11 cellular contexts compared by ENCODE assay signal in the genomic region with DNA sequence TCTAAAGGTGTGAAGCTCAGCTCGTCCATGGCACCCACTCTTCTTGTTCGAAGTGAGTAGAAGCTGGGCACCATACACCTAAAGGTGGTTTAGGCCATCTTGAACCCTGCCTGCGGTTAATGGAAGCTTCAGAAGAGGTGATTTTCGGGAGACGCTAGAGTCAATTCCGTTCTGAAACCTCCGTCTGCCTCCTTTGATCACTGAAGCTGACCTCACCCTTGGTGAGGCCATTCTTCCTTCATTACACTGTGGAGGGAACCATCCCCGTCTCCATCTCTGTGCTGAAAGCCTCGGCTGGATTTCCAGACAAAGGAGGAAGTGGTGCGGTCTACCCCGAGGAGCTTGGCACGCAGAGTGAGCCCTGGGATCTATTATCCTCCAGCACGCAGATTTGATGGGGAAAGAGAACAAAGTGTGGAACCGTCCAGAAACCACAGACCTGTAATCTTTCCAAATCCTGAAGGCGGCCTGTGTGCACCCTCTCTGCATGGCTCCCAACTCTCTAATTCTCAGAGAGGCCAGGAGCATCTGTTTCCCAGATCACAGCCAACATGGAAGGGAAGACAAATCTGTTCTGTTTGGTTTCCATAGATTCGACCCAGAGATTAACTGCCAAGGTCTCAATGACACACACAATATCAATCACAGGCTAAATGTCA. TPM values are rescaled to one million over a fixed set of nuclear protein-coding genes. Genes with fewer than 3 reads are reported as not detected.
A peak's percentile ranks its signal among the peaks of the same experiment; 100 is the strongest.
DNase-seq lines count a peak whose midpoint lies in the region; ATAC-seq and TF ChIP-seq lines count a peak whose summit lies in the region.
"Had no signal": no experiment of that assay in that cellular context is flagged by ENCODE, and none has a peak within 500 bp of the region (broad histone marks: within the 10 kb centered on the region; RNA-seq: fewer than 3 reads in every experiment).

No MANE protein-coding gene starts in this region.

- peaks cover 4% of the 10 kb centered on the region; the same call in 1 of the 2 replicates for H3F3A ChIP-seq in Loucy (ENCODE audit: low read depth)

- no peak overlapping the region for H3K4me2 ChIP-seq in Loucy (ENCODE audit: low read depth, low read length, poor library complexity, severe bottlenecking)

- H3K36me3 ChIP-seq in Loucy (ENCODE audit: insufficient read depth, low read length) (no peaks in the 10 kb centered on the region), mucosa of descending colon (ENCODE audit: low read depth) (no peaks in the 10 kb centered on the region)
- H3K36me3 ChIP-seq: adrenal gland, lower lobe of right lung had no signal

- no peaks in the 10 kb centered on the region for H3K79me2 ChIP-seq in Loucy (ENCODE audit: insufficient read depth, low read length)

- intact Hi-C loops in mucosa of descending colon (cut with DNase I, micrococcal nuclease) = no loop called here

- no peak overlapping the region for H3K9ac ChIP-seq in Loucy (ENCODE audit: low read depth, low read length, poor library complexity, severe bottlenecking)

- TF ChIP-seq CTCF in Loucy (conservative IDR thresholded peaks at IDR 0.05; ENCODE audit: low read length) = no peak
- no peak for TF ChIP-seq CTCF in astrocyte of the spinal cord (IDR thresholded peaks at IDR 0.05; ENCODE audit: low read depth, low read length)
- TF ChIP-seq CTCF in mucosa of descending colon (IDR thresholded peaks at IDR 0.05) = no peak

- H3K9me2 ChIP-seq in Loucy (replicated peaks; ENCODE audit: low read depth, low read length) = no peaks in the 10 kb centered on the region

- ATAC-seq in mucosa of descending colon (peak; percentile 16), GM18511 (IDR thresholded peaks at IDR 0.05; ENCODE audit: unreplicated experiment) (no peak)

- H3K27me3 ChIP-seq in Loucy (ENCODE audit: insufficient read depth, low read length, poor library complexity, severe bottlenecking) = no peaks in the 10 kb centered on the region
- H3K27me3 ChIP-seq: adrenal gland had no signal

- H3K9me3 ChIP-seq in Loucy (ENCODE audit: insufficient read depth, low read depth, low read length) (no peaks in the 10 kb centered on the region), mucosa of descending colon (no peaks in the 10 kb centered on the region)
- H3K9me3 ChIP-seq: adrenal gland, lower lobe of right lung had no signal

- DNase-seq in AG20443 (ENCODE audit: low spot score) (peak; percentile 89), astrocyte of the spinal cord (ENCODE audit: low read depth, low spot score) (peak; percentile 83), mucosa of descending colon (no peak), NCI-H748 (lab: John Stamatoyannopoulos, UW; ENCODE audit: unreplicated experiment) (no peak), SW480 (ENCODE audit: low spot score) (no peak)
- DNase-seq in activated naive CD4-positive, alpha-beta T cell treated with Interleukin-2 at 50 U/mL for 16 hours = no peak
- DNase-seq: lower lobe of right lung, SW 1271 had no signal

- no peaks in the 10 kb centered on the region for H4K20me1 ChIP-seq in Loucy (ENCODE audit: insufficient read depth, low read length, poor library complexity, severe bottlenecking)

- H2AFZ ChIP-seq in Loucy (ENCODE audit: low read length) = 0 out of 2 replicates have a peak overlapping the region, but pooled peaks have one; percentile 3

- H3K4me1 ChIP-seq in Loucy (ENCODE audit: insufficient read depth, low read length, poor library complexity, severe bottlenecking) = peaks cover 5% of the 10 kb centered on the region
- H3K4me1 ChIP-seq in mucosa of descending colon (ENCODE audit: low read depth) = no peaks in the 10 kb centered on the region
- H3K4me1 ChIP-seq: adrenal gland, lower lobe of right lung had no signal

- in situ Hi-C loops in astrocyte of the spinal cord (cut with HindIII; ENCODE audit: low sequenced_read_pairs) = no loop called here

- no peak overlapping the region for H3K4me3 ChIP-seq in Loucy (ENCODE audit: low read length, poor library complexity, severe bottlenecking)
- no peak overlapping the region for H3K4me3 ChIP-seq in astrocyte of the spinal cord (ENCODE audit: low read depth, low read length)
- no peak overlapping the region for H3K4me3 ChIP-seq in mucosa of descending colon
- H3K4me3 ChIP-seq: adrenal gland, lower lobe of right lung had no signal

RNA-seq across cellular contexts. Expression of gene SAMD8, which starts 49.1 kb away (rescaled TPM):
- 10 to 100 TPM; 12.1 to 26.6 (median 13.6) TPM for total RNA-seq in mucosa of descending colon

Comparison
In these comparisons a context has a peak if more than half of its experiments do, and no peak if none do; other contexts are left out.
1. DNase-seq: peak in AG20443 (single experiment) and astrocyte of the spinal cord (single experiment); none in mucosa of descending colon (0 of 3), NCI-H748 (single experiment), SW480 (single experiment) and activated naive CD4-positive, alpha-beta T cell treated with Interleukin-2 at 50 U/mL for 16 hours (single experiment).